31 cellular contexts compared by ENCODE assay signal in the genomic region with DNA sequence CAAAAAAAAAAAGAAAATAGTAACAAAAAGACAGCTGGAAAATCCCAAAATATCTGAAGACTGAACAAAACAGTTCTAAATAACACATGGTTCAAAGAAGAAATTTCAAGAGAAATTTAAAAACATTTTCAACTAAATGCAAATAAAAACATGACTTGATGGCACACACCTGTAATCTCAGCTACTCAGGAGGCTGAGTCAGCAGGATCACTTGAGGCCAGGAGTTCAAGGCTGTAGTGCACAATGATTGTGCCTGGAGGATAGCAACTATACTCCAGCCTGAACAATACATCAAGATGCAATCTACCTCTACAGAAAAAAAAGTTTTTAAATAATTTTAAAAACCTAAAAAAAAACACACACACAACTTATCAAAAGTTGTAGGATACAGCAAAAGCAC.
"Had no signal": no experiment of that assay in that cellular context is flagged by ENCODE, and none has a peak within 500 bp of the region (broad histone marks: within the 10 kb centered on the region; RNA-seq: fewer than 3 reads in every experiment).

No MANE protein-coding gene starts in this region.

- H3K4me1 Mint-ChIP-seq: nephron progenitor cell, neural crest cell had no signal

- ATAC-seq: naive thymus-derived CD8-positive, alpha-beta T cell; pancreas; psoas muscle; right cardiac atrium; sciatic nerve; stimulated activated memory B cell treated with anti-CD40 and anti-IgM and Interleukin-4, amounts not matched to agents 10 μg/mL and 1 μg/mL and 100 μg/mL, for 72 hours; stimulated activated naive CD8-positive, alpha-beta T cell treated with anti-CD3 and anti-CD28 coated beads, Interleukin-15, amount 100 ng/mL, for 72 hours; upper lobe of right lung had no signal

- H3K27me3 Mint-ChIP-seq: naive B cell; naive thymus-derived CD8-positive, alpha-beta T cell; progenitor cell of endocrine pancreas; stimulated activated memory B cell treated with anti-CD40 and anti-IgM and Interleukin-4, amounts not matched to agents 10 μg/mL and 1 μg/mL and 100 μg/mL, for 72 hours; stimulated activated naive CD8-positive, alpha-beta T cell treated with anti-CD3 and anti-CD28 coated beads, Interleukin-15, amount 100 ng/mL, for 72 hours; type B pancreatic cell had no signal

- H3K27ac ChIP-seq: neutrophil, pancreas, psoas muscle, skin epidermis, spleen, suprapubic skin, testis, tibial artery, transverse colon, upper lobe of right lung, uterus had no signal

- H3K4me3 Mint-ChIP-seq: naive thymus-derived CD8-positive, alpha-beta T cell; nephron progenitor cell; neural crest cell; stimulated activated memory B cell treated with anti-CD40 and anti-IgM and Interleukin-4, amounts not matched to agents 10 μg/mL and 1 μg/mL and 100 μg/mL, for 72 hours; stimulated activated naive CD8-positive, alpha-beta T cell treated with anti-CD3 and anti-CD28 coated beads, Interleukin-15, amount 100 ng/mL, for 72 hours; type B pancreatic cell had no signal

- H3K4me1 ChIP-seq: pancreas, psoas muscle, suprapubic skin, testis, tibial artery, transverse colon, uterus had no signal

- H3K36me3 ChIP-seq: neutrophil, pancreas, suprapubic skin, tibial artery, transverse colon, upper lobe of right lung, uterus had no signal

- H3K27ac Mint-ChIP-seq: nephron progenitor cell; progenitor cell of endocrine pancreas; stimulated activated memory B cell treated with anti-CD40 and anti-IgM and Interleukin-4, amounts not matched to agents 10 μg/mL and 1 μg/mL and 100 μg/mL, for 72 hours; stimulated activated naive CD8-positive, alpha-beta T cell treated with anti-CD3 and anti-CD28 coated beads, Interleukin-15, amount 100 ng/mL, for 72 hours; type B pancreatic cell had no signal

- H3K27me3 ChIP-seq: neutrophil, pancreas, spleen, suprapubic skin, testis, tibial artery, transverse colon, upper lobe of right lung, uterus had no signal

- H3K4me3 ChIP-seq: pancreas, psoas muscle, skin epidermis, smooth muscle cell, spleen, suprapubic skin, testis, tibial artery, transverse colon, upper lobe of right lung, uterus had no signal

- DNase-seq: naive B cell; naive thymus-derived CD8-positive, alpha-beta T cell; nephron progenitor cell; nucleus accumbens; pancreas; psoas muscle; right cardiac atrium; spleen; stimulated activated CD4-positive, alpha-beta T cell treated with anti-CD3 and anti-CD28 coated beads, Interleukin-12 subunit alpha, Interleukin-12 subunit beta, amount 100 ng/mL, for 4 hours; stimulated activated CD4-positive, alpha-beta T cell treated with anti-CD3 and anti-CD28 coated beads, Interleukin-1b, Interleukin-23, amount 100 ng/mL, for 48 hours; stimulated activated CD4-positive, alpha-beta T cell treated with anti-CD3 and anti-CD28 coated beads, Interleukin-4, amount 100 ng/mL, for 1 hour; stimulated activated CD4-positive, alpha-beta T cell treated with anti-CD3 and anti-CD28 coated beads, Interleukin-4, amount 100 ng/mL, for 4 hours; stimulated activated CD8-positive, alpha-beta memory T cell treated with anti-CD3 and anti-CD28 coated beads, Interleukin-4, amount 100 ng/mL, for 48 hours; stimulated activated naive CD4-positive, alpha-beta T cell; stimulated activated naive CD8-positive, alpha-beta T cell treated with anti-CD3 and anti-CD28 coated beads, Interleukin-15, amount 100 ng/mL, for 72 hours; stimulated activated naive CD8-positive, alpha-beta T cell treated with anti-CD3 and anti-CD28 coated beads, Interleukin-15, Interleukin-2, amounts not matched to agents 100 U/mL and 50 U/mL, for 24 hours; substantia nigra; testis; tibial artery; transverse colon; upper lobe of right lung; uterus had no signal

- FAIRE-seq: pancreas had no signal

- H3K9me3 ChIP-seq: neutrophil, pancreas, psoas muscle, suprapubic skin, testis, tibial artery, upper lobe of right lung, uterus had no signal

- H3K4me2 ChIP-seq: smooth muscle cell had no signal
